In genomic region chr3:12490547-12490946, GRCh38 we compare ENCODE assay signal across 24 cellular contexts. TPM values are rescaled to one million over a fixed set of nuclear protein-coding genes. Genes with fewer than 3 reads are reported as not detected.
"Had no signal": no experiment of that assay in that cellular context is flagged by ENCODE, and none has a peak within 500 bp of the region (broad histone marks: within the 10 kb centered on the region; RNA-seq: fewer than 3 reads in every experiment).

No MANE protein-coding gene starts in this region.

- H3K27me3 ChIP-seq: pancreas had no signal

- H3K9me3 ChIP-seq: pancreas, SK-N-SH had no signal

- H3K27me3 Mint-ChIP-seq: activated naive CD8-positive, alpha-beta T cell treated with anti-CD3 and anti-CD28 coated beads, Interleukin-2, amount 10 ng/mL, durations not matched to agents 7 days and 5 days; activated T-cell treated with anti-CD3 and anti-CD28 coated beads, Interleukin-2, amount 50 U/mL, for 24 hours; naive B cell; T-cell had no signal

- DNase-seq: activated CD4-positive, alpha-beta T cell treated with anti-CD3 and anti-CD28 coated beads for 48 hours; activated CD4-positive, CD25-positive, alpha-beta regulatory T cell; activated CD8-positive, alpha-beta T cell treated with anti-CD3 and anti-CD28 coated beads, Interleukin-2, amount 10 ng/mL, durations not matched to agents 7 days and 5 days; activated naive CD4-positive, alpha-beta T cell treated with Interleukin-2 at 50 U/mL for 16 hours; activated naive CD8-positive, alpha-beta T cell treated with anti-CD3 and anti-CD28 coated beads, Interleukin-2, amount 10 ng/mL, durations not matched to agents 7 days and 5 days; activated T-cell treated with anti-CD3 and anti-CD28 coated beads, Interleukin-2, amount 50 U/mL, for 24 hours; anterior cingulate cortex; dermis blood vessel endothelial cell; effector memory CD4-positive, alpha-beta T cell; hypothalamus; naive B cell; pancreas; SK-N-SH; stimulated activated CD8-positive, alpha-beta memory T cell treated with anti-CD3 and anti-CD28 coated beads, Interleukin-4, amount 100 ng/mL, for 48 hours; stimulated activated naive CD4-positive, alpha-beta T cell; T-cell; T-helper 9 cell had no signal

- H3K9ac ChIP-seq: SK-N-SH had no signal

- H3K9me3 Mint-ChIP-seq: activated naive CD8-positive, alpha-beta T cell treated with anti-CD3 and anti-CD28 coated beads, Interleukin-2, amount 10 ng/mL, durations not matched to agents 7 days and 5 days; activated T-cell treated with anti-CD3 and anti-CD28 coated beads, Interleukin-2, amount 50 U/mL, for 24 hours; activated T-helper 2 cell treated with anti-CD3 and anti-CD28 coated beads, Interferon-gamma antibody, Interleukin-2, Interleukin-4, amounts not matched to agents 10 μg/mL and 5 μg/mL and 100 μg/mL, durations not matched to agents 14 hours and 24 hours and 36 hours; naive B cell; T-cell had no signal

- H3K4me3 Mint-ChIP-seq: activated CD8-positive, alpha-beta T cell treated with anti-CD3 and anti-CD28 coated beads, Interleukin-2, amount 10 ng/mL, durations not matched to agents 7 days and 5 days; activated naive CD8-positive, alpha-beta T cell treated with anti-CD3 and anti-CD28 coated beads, Interleukin-2, amount 10 ng/mL, durations not matched to agents 7 days and 5 days; activated T-cell treated with anti-CD3 and anti-CD28 coated beads, Interleukin-2, amount 50 U/mL, for 24 hours; naive B cell; T-cell had no signal

- H3K4me2 ChIP-seq: SK-N-SH had no signal

- H3K27ac Mint-ChIP-seq: activated CD8-positive, alpha-beta T cell treated with anti-CD3 and anti-CD28 coated beads, Interleukin-2, amount 10 ng/mL, durations not matched to agents 7 days and 5 days; activated naive CD8-positive, alpha-beta T cell treated with anti-CD3 and anti-CD28 coated beads, Interleukin-2, amount 10 ng/mL, durations not matched to agents 7 days and 5 days; activated T-cell treated with anti-CD3 and anti-CD28 coated beads, Interleukin-2, amount 50 U/mL, for 24 hours; activated T-helper 2 cell treated with anti-CD3 and anti-CD28 coated beads, Interferon-gamma antibody, Interleukin-2, Interleukin-4, amounts not matched to agents 10 μg/mL and 5 μg/mL and 100 μg/mL, durations not matched to agents 14 hours and 24 hours and 36 hours; naive B cell; T-cell had no signal

- H3K27ac ChIP-seq: pancreas had no signal

- ATAC-seq: activated CD8-positive, alpha-beta T cell treated with anti-CD3 and anti-CD28 coated beads, Interleukin-2, amount 10 ng/mL, durations not matched to agents 7 days and 5 days; sciatic nerve; T-cell had no signal

- H3K4me3 ChIP-seq: lung, pancreas had no signal

RNA-seq across cellular contexts. Expression of gene MKRN2OS, which starts 54.8 kb away (rescaled TPM):
- total RNA-seq: activated CD8-positive, alpha-beta T cell treated with anti-CD3 and anti-CD28 coated beads, Interleukin-2, amount 10 ng/mL, durations not matched to agents 7 days and 5 days; activated naive CD8-positive, alpha-beta T cell treated with anti-CD3 and anti-CD28 coated beads, Interleukin-2, amount 10 ng/mL, durations not matched to agents 7 days and 5 days; activated T-helper 2 cell treated with anti-CD3 and anti-CD28 coated beads, Interferon-gamma antibody, Interleukin-2, Interleukin-4, amounts not matched to agents 10 μg/mL and 5 μg/mL and 100 μg/mL, durations not matched to agents 14 hours and 24 hours and 36 hours; chondrocyte; dermis blood vessel endothelial cell; frontal cortex; pulmonary artery endothelial cell; sciatic nerve; T-cell; urinary bladder had no signal
- polyA plus RNA-seq: SK-N-SH had no signal
